In the genomic region with DNA sequence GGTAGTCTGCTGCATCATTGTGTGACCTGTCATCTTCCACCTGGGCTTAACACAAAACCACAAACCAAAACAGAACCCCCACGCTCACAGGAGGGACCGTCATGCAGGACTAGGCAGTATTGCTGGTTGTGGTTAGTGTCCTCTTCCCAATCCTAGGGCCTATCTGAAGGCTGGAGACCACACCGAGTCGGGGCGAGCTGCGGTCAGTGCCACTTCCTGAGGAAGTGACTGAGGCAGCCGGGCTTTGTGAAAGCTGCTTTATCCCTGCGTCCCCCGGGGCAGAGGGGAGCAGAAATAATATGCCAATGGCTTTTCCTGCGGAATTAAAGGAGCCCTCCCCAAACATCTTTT, we compare ENCODE assay signal across 9 cellular contexts. TPM values are rescaled to one million over a fixed set of nuclear protein-coding genes. Genes with fewer than 3 reads are reported as not detected.
A peak's percentile ranks its signal among the peaks of the same experiment; 100 is the strongest.
DNase-seq lines count a peak whose midpoint lies in the region; ATAC-seq lines count a peak whose summit lies in the region.
"Had no signal": no experiment of that assay in that cellular context is flagged by ENCODE, and none has a peak within 500 bp of the region (broad histone marks: within the 10 kb centered on the region; RNA-seq: fewer than 3 reads in every experiment).

No MANE protein-coding gene starts in this region.

- DNase-seq in activated T-cell treated with anti-CD3 and anti-CD28 coated beads for 48 hours (ENCODE audit: low read depth) = peak; percentile 24
- DNase-seq in activated T-cell treated with anti-CD3 and anti-CD28 coated beads for 4 hours = no peak
- peak; percentile 23 for DNase-seq in HS-27A (ENCODE audit: low read depth)
- peak; percentile 13 for DNase-seq in activated naive CD8-positive, alpha-beta T cell treated with anti-CD3 and anti-CD28 coated beads for 36 hours
- peak; percentile 58 for DNase-seq in hepatic stellate cell (ENCODE audit: low spot score)
- DNase-seq in stimulated activated naive CD8-positive, alpha-beta T cell treated with anti-CD3 and anti-CD28 coated beads, Interleukin-15, Interleukin-2, amounts not matched to agents 100 U/mL and 50 U/mL, for 24 hours = peak; percentile 45
- DNase-seq in DMS79 (lab: John Stamatoyannopoulos, UW) = no peak
- no peak for DNase-seq in activated naive CD4-positive, alpha-beta T cell treated with Interleukin-2 at 50 U/mL for 16 hours
- DNase-seq: activated T-cell treated with anti-CD3 and anti-CD28 coated beads, Interleukin-2, amount 50 U/mL, for 4 hours had no signal

- ATAC-seq in stimulated activated naive CD8-positive, alpha-beta T cell treated with anti-CD3 and anti-CD28 coated beads, Interleukin-15, Interleukin-2, amounts not matched to agents 100 U/mL and 50 U/mL, for 24 hours = peak; percentile 76

- no peaks in the 10 kb centered on the region for H3K9me3 Mint-ChIP-seq in activated naive CD8-positive, alpha-beta T cell treated with anti-CD3 and anti-CD28 coated beads for 36 hours
- H3K9me3 Mint-ChIP-seq: activated T-cell treated with anti-CD3 and anti-CD28 coated beads, Interleukin-2, amount 50 U/mL, for 4 hours had no signal

- H3K27me3 Mint-ChIP-seq in activated naive CD8-positive, alpha-beta T cell treated with anti-CD3 and anti-CD28 coated beads for 36 hours = peaks cover 54% of the 10 kb centered on the region

- H3K27ac Mint-ChIP-seq in activated naive CD8-positive, alpha-beta T cell treated with anti-CD3 and anti-CD28 coated beads for 36 hours = no peak overlapping the region

- H3K4me1 Mint-ChIP-seq in activated naive CD8-positive, alpha-beta T cell treated with anti-CD3 and anti-CD28 coated beads for 36 hours = peaks cover 10% of the 10 kb centered on the region

- no peak overlapping the region for H3K4me3 Mint-ChIP-seq in activated naive CD8-positive, alpha-beta T cell treated with anti-CD3 and anti-CD28 coated beads for 36 hours
- H3K4me3 Mint-ChIP-seq: activated T-cell treated with anti-CD3 and anti-CD28 coated beads, Interleukin-2, amount 50 U/mL, for 4 hours had no signal

- H3K36me3 Mint-ChIP-seq in activated naive CD8-positive, alpha-beta T cell treated with anti-CD3 and anti-CD28 coated beads for 36 hours = no peaks in the 10 kb centered on the region

RNA-seq across cellular contexts. Expression of gene ZNF532, which starts 22.9 kb away (rescaled TPM):
- 1 to 10 TPM; 1.2 to 1.5 TPM for total RNA-seq in activated naive CD8-positive, alpha-beta T cell treated with anti-CD3 and anti-CD28 coated beads for 36 hours

Comparison
In these comparisons a context has a peak if more than half of its experiments do, and no peak if none do; other contexts are left out.
1. DNase-seq: peak in activated T-cell treated with anti-CD3 and anti-CD28 coated beads for 48 hours (single experiment), HS-27A (single experiment), activated naive CD8-positive, alpha-beta T cell treated with anti-CD3 and anti-CD28 coated beads for 36 hours (single experiment), hepatic stellate cell (single experiment) and stimulated activated naive CD8-positive, alpha-beta T cell treated with anti-CD3 and anti-CD28 coated beads, Interleukin-15, Interleukin-2, amounts not matched to agents 100 U/mL and 50 U/mL, for 24 hours (single experiment); none in activated T-cell treated with anti-CD3 and anti-CD28 coated beads for 4 hours (single experiment), DMS79 (single experiment) and activated naive CD4-positive, alpha-beta T cell treated with Interleukin-2 at 50 U/mL for 16 hours (single experiment).